1 cellular context compared by ENCODE assay signal in genomic region chr4:67006791-67007190, GRCh38.
TF ChIP-seq lines count a peak whose summit lies in the region.

No MANE protein-coding gene starts in this region.

TF ChIP-seq in GM23338, 12 proteins besides CTCF, POLR2A, EP300 and RAD21 (continued from another document):
- TF ChIP-seq ZNF462 (CRISPR knock-in tag; IDR thresholded peaks at IDR 0.05): no peak
- no peak for TF ChIP-seq EZH2phosphoT487 (IDR thresholded peaks at IDR 0.05; ENCODE audit: unreplicated experiment)
- no peak for TF ChIP-seq REST (IDR thresholded peaks at IDR 0.05; ENCODE audit: unreplicated experiment)
- TF ChIP-seq ZNF331 (CRISPR knock-in tag; IDR thresholded peaks at IDR 0.05; ENCODE audit: low read depth): no peak
- TF ChIP-seq JUNB (IDR thresholded peaks at IDR 0.05; ENCODE audit: unreplicated experiment): no peak
